In the genomic region with DNA sequence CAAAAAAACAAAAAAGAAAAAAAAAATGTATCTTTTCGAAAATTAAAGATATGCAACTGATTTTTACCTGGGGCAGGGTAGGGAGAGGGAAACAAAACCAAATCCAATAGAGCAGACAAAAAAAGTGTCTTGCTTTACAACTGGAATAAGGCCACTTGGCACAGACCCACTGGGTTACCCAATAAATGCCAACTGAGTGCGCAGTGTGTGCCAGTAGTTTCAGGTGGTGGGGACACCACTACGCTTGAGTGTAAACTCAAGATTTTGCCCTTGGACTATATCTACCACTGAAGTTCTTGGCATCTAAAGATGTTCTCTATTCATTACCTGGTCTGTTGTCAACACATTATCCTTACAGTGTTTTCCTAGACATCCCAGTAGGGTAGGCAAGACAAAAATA, we compare ENCODE assay signal across 18 cellular contexts.
"Had no signal": no experiment of that assay in that cellular context is flagged by ENCODE, and none has a peak within 500 bp of the region (broad histone marks: within the 10 kb centered on the region; RNA-seq: fewer than 3 reads in every experiment).

No MANE protein-coding gene starts in this region.

- ATAC-seq: activated CD8-positive, alpha-beta T cell treated with anti-CD3 and anti-CD28 coated beads for 36 hours; gastroesophageal sphincter had no signal

- H3K27me3 ChIP-seq: gastroesophageal sphincter, hepatocyte, ovary, SJSA1, transverse colon had no signal

- H3K4me1 ChIP-seq: gastroesophageal sphincter, lower lobe of right lung had no signal

- H3K27ac ChIP-seq: gastroesophageal sphincter, hepatocyte, lower lobe of right lung, ovary, SJSA1, transverse colon had no signal

- H3K36me3 ChIP-seq: ovary had no signal

- FAIRE-seq: small intestine had no signal

- H2AFZ ChIP-seq: hepatocyte had no signal

- H3K4me2 ChIP-seq: hepatocyte had no signal

- H3K9me3 ChIP-seq: gastroesophageal sphincter, lower lobe of right lung, ovary, SJSA1, transverse colon had no signal

- DNase-seq: activated B cell treated with CpG ODN at 0.5 μM for 24 hours; activated CD4-positive, alpha-beta T cell treated with anti-CD3 and anti-CD28 coated beads for 48 hours; activated CD8-positive, alpha-beta T cell treated with anti-CD3 and anti-CD28 coated beads for 36 hours; activated naive CD4-positive, alpha-beta T cell; activated naive CD8-positive, alpha-beta T cell treated with anti-CD3 and anti-CD28 coated beads, Interleukin-2, amount 10 ng/mL, durations not matched to agents 7 days and 5 days; anterior cingulate cortex; dermis blood vessel endothelial cell; islet precursor cell; lower lobe of right lung; ovary; retina; small intestine; stimulated activated CD4-positive, alpha-beta T cell treated with anti-CD3 and anti-CD28 coated beads, Interleukin-4, amount 100 ng/mL, for 24 hours; stimulated activated naive CD4-positive, alpha-beta T cell; transverse colon had no signal

- H3K4me3 ChIP-seq: gastroesophageal sphincter, hepatocyte, lower lobe of right lung, ovary, SJSA1, transverse colon had no signal
